ENCODE assay signal across 24 cellular contexts in genomic region chr3:116930786-116931185, GRCh38.
DNase-seq lines count a peak whose midpoint lies in the region; ATAC-seq, FAIRE-seq and TF ChIP-seq lines count a peak whose summit lies in the region.
"Had no signal": no experiment of that assay in that cellular context is flagged by ENCODE, and none has a peak within 500 bp of the region (broad histone marks: within the 10 kb centered on the region; RNA-seq: fewer than 3 reads in every experiment).

No MANE protein-coding gene starts in this region.

- no peak overlapping the region for H3K4me3 Mint-ChIP-seq in WTC11
- H3K4me3 Mint-ChIP-seq: activated naive CD4-positive, alpha-beta T cell treated with anti-CD3 and anti-CD28 coated beads, Interleukin-2, amount 10 ng/mL, durations not matched to agents 7 days and 5 days; activated T-cell treated with anti-CD3 and anti-CD28 coated beads, Interleukin-2, amount 50 U/mL, for 4 hours; type B pancreatic cell had no signal

- ATAC-seq in left colon: peak; percentile 79
- ATAC-seq in WTC11: no peak
- ATAC-seq in GM19324 (IDR thresholded peaks at IDR 0.05; ENCODE audit: low FRiP score, unreplicated experiment): no peak
- ATAC-seq: A549; activated T-cell treated with anti-CD3 and anti-CD28 coated beads, Interleukin-2, amount 50 U/mL, for 4 hours; left lung; sciatic nerve had no signal

- POLR2A ChIA-PET in WTC11 (lab: Charles Lee): no interaction called here

- peaks cover 15% of the 10 kb centered on the region for H3K9me3 Mint-ChIP-seq in WTC11

- no peaks in the 10 kb centered on the region for H3K79me2 ChIP-seq in ACC112 (ENCODE audit: control insufficient read depth, insufficient read depth, low read length, unreplicated experiment)

- H3K4me1 Mint-ChIP-seq in WTC11: peaks cover 12% of the 10 kb centered on the region
- H3K4me1 Mint-ChIP-seq: activated naive CD4-positive, alpha-beta T cell treated with anti-CD3 and anti-CD28 coated beads, Interleukin-2, amount 10 ng/mL, durations not matched to agents 7 days and 5 days had no signal

- H3K27me3 Mint-ChIP-seq in WTC11 (ENCODE audit: low read depth): no peaks in the 10 kb centered on the region
- H3K27me3 Mint-ChIP-seq: activated naive CD4-positive, alpha-beta T cell treated with anti-CD3 and anti-CD28 coated beads, Interleukin-2, amount 10 ng/mL, durations not matched to agents 7 days and 5 days; type B pancreatic cell had no signal

- H3K27ac ChIP-seq in ACC112 (ENCODE audit: low read depth, low read length): no peak overlapping the region
- H3K27ac ChIP-seq: A549, esophagus squamous epithelium, left lung had no signal

- no peak overlapping the region for H3K27ac Mint-ChIP-seq in WTC11
- H3K27ac Mint-ChIP-seq: activated naive CD4-positive, alpha-beta T cell treated with anti-CD3 and anti-CD28 coated beads, Interleukin-2, amount 10 ng/mL, durations not matched to agents 7 days and 5 days; type B pancreatic cell had no signal

- peaks cover 6% of the 10 kb centered on the region; the same call in 1 of the 2 replicates for H3K36me3 Mint-ChIP-seq in WTC11
- H3K36me3 Mint-ChIP-seq: activated naive CD4-positive, alpha-beta T cell treated with anti-CD3 and anti-CD28 coated beads, Interleukin-2, amount 10 ng/mL, durations not matched to agents 7 days and 5 days; type B pancreatic cell had no signal

- no peak for TF ChIP-seq CTCF in bronchial epithelial cell (IDR thresholded peaks at IDR 0.05; ENCODE audit: insufficient read depth, low read length, severe bottlenecking)
- TF ChIP-seq CTCF in WTC11 (IDR thresholded peaks at IDR 0.05): no peak

- DNase-seq in LHCN-M2 (ENCODE audit: low read depth): peak; percentile 18
- peak; percentile 61 for DNase-seq in bronchial epithelial cell (ENCODE audit: low read depth)
- DNase-seq in left colon: no peak
- no peak for DNase-seq in kidney glomerular epithelial cell (lab: John Stamatoyannopoulos, UW)
- no peak for DNase-seq in AG20443 (ENCODE audit: low spot score)
- DNase-seq in WTC11 (ENCODE audit: low spot score): no peak
- DNase-seq: activated CD8-positive, alpha-beta memory T cell treated with anti-CD3 and anti-CD28 coated beads for 24 hours; activated naive CD4-positive, alpha-beta T cell treated with anti-CD3 and anti-CD28 coated beads, Interleukin-2, amount 10 ng/mL, durations not matched to agents 7 days and 5 days; activated T-cell treated with anti-CD3 and anti-CD28 coated beads, Interleukin-2, amount 50 U/mL, for 4 hours; aorta; C1 segment of cervical spinal cord; effector memory CD4-positive, alpha-beta T cell; esophagus squamous epithelium; left lung; NCI-H2081; NCI-H446 treated with DMSO at 0.1 percent for 48 hours; SIG-M5 had no signal

- no peak for FAIRE-seq in bronchial epithelial cell (lab: Jason Lieb, UNC)
- FAIRE-seq: A549, D721Med, G401.6 had no signal

- H3K4me3 ChIP-seq in ACC112 (ENCODE audit: low read depth, low read length): peak overlapping the region; percentile 7; the same call in 1 of the 2 replicates
- no peak overlapping the region for H3K4me3 ChIP-seq in bronchial epithelial cell (ENCODE audit: low read depth, low read length)
- H3K4me3 ChIP-seq: A549, esophagus squamous epithelium, left lung had no signal

- CTCF ChIA-PET in WTC11 (lab: Charles Lee): interaction anchor here (1.3 to 1.4 kb wide), 2 partner anchors 50 to 160 kb away, joined by 3 to 6 read pairs; no protein-coding TSS in a partner anchor

- H3K36me3 ChIP-seq in ACC112 (ENCODE audit: insufficient read depth, low read length) (no peaks in the 10 kb centered on the region), bronchial epithelial cell (ENCODE audit: control insufficient read depth, insufficient read depth, low read length) (no peaks in the 10 kb centered on the region)
- H3K36me3 ChIP-seq: esophagus squamous epithelium, left lung had no signal

- peak overlapping the region; percentile 71 for H2AFZ ChIP-seq in ACC112 (ENCODE audit: low read length, unreplicated experiment)

- intact Hi-C loops in left colon (cut with DNase I, micrococcal nuclease): no loop called here

- no peaks in the 10 kb centered on the region for H3K27me3 ChIP-seq in ACC112 (ENCODE audit: insufficient read depth, low read length)
- no peaks in the 10 kb centered on the region for H3K27me3 ChIP-seq in bronchial epithelial cell (ENCODE audit: control insufficient read depth, insufficient read depth, low read length)
- H3K27me3 ChIP-seq: esophagus squamous epithelium, left lung had no signal

- H3K4me1 ChIP-seq in ACC112 (ENCODE audit: control insufficient read depth, insufficient read depth, low read length, unreplicated experiment): peaks cover 28% of the 10 kb centered on the region
- H3K4me1 ChIP-seq: A549, esophagus squamous epithelium, left lung had no signal

TF ChIP-seq in WTC11, 78 proteins besides CTCF, POLR2A, EP300 and RAD21 (continues in another document):
- TF ChIP-seq ZNF219 (CRISPR knock-in tag; IDR thresholded peaks at IDR 0.05; ENCODE audit: borderline replicate concordance) (no peak), GABPB1 (CRISPR knock-in tag; IDR thresholded peaks at IDR 0.05) (no peak), AR (CRISPR knock-in tag; IDR thresholded peaks at IDR 0.05) (no peak), ZNF532 (CRISPR knock-in tag; IDR thresholded peaks at IDR 0.05; ENCODE audit: borderline replicate concordance) (no peak), ZNF317 (CRISPR knock-in tag; IDR thresholded peaks at IDR 0.05; ENCODE audit: borderline replicate concordance, low read depth) (no peak), SMAD4 (CRISPR knock-in tag; IDR thresholded peaks at IDR 0.05) (no peak), ZNF423 (CRISPR knock-in tag; IDR thresholded peaks at IDR 0.05) (no peak), ZNF416 (CRISPR knock-in tag; IDR thresholded peaks at IDR 0.05) (no peak), RORB (CRISPR knock-in tag; IDR thresholded peaks at IDR 0.05) (no peak), ZNF396 (CRISPR knock-in tag; IDR thresholded peaks at IDR 0.05; ENCODE audit: borderline replicate concordance) (no peak), ZNF512 (CRISPR knock-in tag; IDR thresholded peaks at IDR 0.05; ENCODE audit: borderline replicate concordance) (no peak)

Comparison
In these comparisons a context has a peak if more than half of its experiments do, and no peak if none do; other contexts are left out.
1. DNase-seq: peak in LHCN-M2 (single experiment) and bronchial epithelial cell (single experiment); none in left colon (0 of 2), kidney glomerular epithelial cell (single experiment), AG20443 (single experiment) and WTC11 (single experiment).